ENCODE assay signal across 11 cellular contexts in the genomic region with DNA sequence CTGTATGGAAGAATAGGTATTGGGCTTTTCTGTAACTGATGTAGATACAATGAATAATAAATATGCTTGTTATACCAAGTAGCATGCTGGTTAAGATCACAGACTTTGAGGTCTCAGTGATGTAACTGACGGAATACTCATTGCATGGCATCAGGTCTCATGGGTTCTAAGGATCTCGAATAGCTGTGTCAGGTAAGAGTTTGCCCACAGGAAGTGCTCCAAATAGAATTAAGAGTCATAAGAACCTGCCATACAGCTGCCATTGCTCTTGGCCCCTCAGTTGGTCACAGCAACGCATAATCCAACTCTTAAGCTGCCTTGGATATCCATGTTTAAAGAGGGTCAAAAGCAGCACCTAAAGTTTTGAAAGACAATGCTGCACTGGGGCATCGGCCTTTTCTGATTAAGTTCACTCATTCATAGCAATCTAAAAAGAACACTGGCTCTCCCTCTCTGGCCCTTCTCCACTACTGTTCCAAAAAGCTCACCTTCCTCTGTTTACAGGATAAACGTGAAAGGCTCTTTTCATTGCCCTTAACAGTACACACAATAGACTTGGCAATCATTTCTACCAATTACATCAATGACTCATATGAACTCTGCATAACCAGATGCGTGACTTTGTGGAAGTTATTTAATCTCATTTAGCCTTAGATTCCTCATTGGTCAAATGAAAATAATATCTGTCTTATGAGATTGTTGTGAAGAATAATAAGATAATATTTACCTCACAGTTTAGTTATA.
DNase-seq lines count a peak whose midpoint lies in the region; ATAC-seq and TF ChIP-seq lines count a peak whose summit lies in the region.
"Had no signal": no experiment of that assay in that cellular context is flagged by ENCODE, and none has a peak within 500 bp of the region (broad histone marks: within the 10 kb centered on the region; RNA-seq: fewer than 3 reads in every experiment).

No MANE protein-coding gene starts in this region.

- ATAC-seq in esophagus mucosa (peak; percentile 87), psoas muscle (peak; percentile 61 to 71 (median 62)), HG03469 (IDR thresholded peaks at IDR 0.05; ENCODE audit: unreplicated experiment) (no peak)

- 56 to 73% (median 60%) methylated on average over 6 of the region's 6 CpGs for WGBS in psoas muscle, 3 donors

- no peaks in the 10 kb centered on the region for H3K27me3 ChIP-seq in psoas muscle (ENCODE audit: insufficient read depth in 3 of 3, low read length in 2 of 3)

- TF ChIP-seq CTCF in psoas muscle (IDR thresholded peaks at IDR 0.05): no peak

- DNase-seq in EL (peak; percentile 47), NCI-H748 (lab: John Stamatoyannopoulos, UW; ENCODE audit: unreplicated experiment) (peak; percentile 58), psoas muscle (no peak), KG1 (lab: John Stamatoyannopoulos, UW) (no peak), NCI-H1694 (lab: John Stamatoyannopoulos, UW) (no peak), NCI-H510A (lab: John Stamatoyannopoulos, UW) (no peak)
- DNase-seq: NCI-H1417 treated with DMSO at 0.1 percent for 48 hours; stimulated activated CD4-positive, alpha-beta T cell treated with anti-CD3 and anti-CD28 coated beads, Interleukin-2, amount 100 ng/mL, for 24 hours; T-helper 1 cell had no signal

- H3K36me3 ChIP-seq in psoas muscle (ENCODE audit: insufficient read depth in 1 of 2, low read depth in 1 of 2): peaks cover 0 to 4% of the 10 kb centered on the region in 2 donors

- intact Hi-C loops in psoas muscle (cut with DNase I): loop anchor here in 1 of 2 donors (10.0 kb wide), 1 partner anchor 918 kb away; no protein-coding TSS in a partner anchor

- no peak overlapping the region for H3K4me3 ChIP-seq in psoas muscle

- H3K4me1 ChIP-seq in psoas muscle: peaks cover 38% of the 10 kb centered on the region

- H3K27ac ChIP-seq in psoas muscle: peak overlapping the region; percentile 59

- H3K9me3 ChIP-seq in psoas muscle: no peaks in the 10 kb centered on the region

Comparison
In these comparisons a context has a peak if more than half of its experiments do, and no peak if none do; other contexts are left out.
1. DNase-seq: peak in EL (single experiment) and NCI-H748 (single experiment); none in psoas muscle (0 of 2), KG1 (single experiment), NCI-H1694 (single experiment) and NCI-H510A (single experiment).